In genomic region chrX:39458779-39459178, GRCh38 we compare ENCODE assay signal across 29 cellular contexts.
"Had no signal": no experiment of that assay in that cellular context is flagged by ENCODE, and none has a peak within 500 bp of the region (broad histone marks: within the 10 kb centered on the region; RNA-seq: fewer than 3 reads in every experiment).

No MANE protein-coding gene starts in this region.

- H3K27me3 Mint-ChIP-seq: stimulated activated naive CD8-positive, alpha-beta T cell treated with anti-CD3 and anti-CD28 coated beads, Interleukin-15, amount 100 ng/mL, for 72 hours; stimulated activated naive CD8-positive, alpha-beta T cell treated with anti-CD3 and anti-CD28 coated beads, Interleukin-15, Interleukin-2, amounts not matched to agents 100 ng/mL and 50 ng/mL, for 24 hours; type B pancreatic cell had no signal

- H3K9me3 ChIP-seq: suprapubic skin, testis, thoracic aorta, thyroid gland, tibial nerve, transverse colon, upper lobe of left lung, upper lobe of right lung, uterus had no signal

- H3K27ac Mint-ChIP-seq: stimulated activated effector memory CD8-positive, alpha-beta T cell treated with anti-CD3 and anti-CD28 coated beads, Interleukin-12 subunit alpha, Interleukin-12 subunit beta, amount 100 ng/mL, for 72 hours; stimulated activated memory B cell treated with anti-CD40 and anti-IgM and Interleukin-4, amounts not matched to agents 10 μg/mL and 1 μg/mL and 100 μg/mL, for 72 hours; stimulated activated naive B cell treated with anti-CD40 and anti-IgM and Interleukin-4, amounts not matched to agents 10 μg/mL and 1 μg/mL and 100 μg/mL, for 72 hours; stimulated activated naive CD8-positive, alpha-beta T cell treated with anti-CD3 and anti-CD28 coated beads, Interleukin-15, amount 100 ng/mL, for 72 hours; stimulated activated naive CD8-positive, alpha-beta T cell treated with anti-CD3 and anti-CD28 coated beads, Interleukin-15, Interleukin-2, amounts not matched to agents 100 ng/mL and 50 ng/mL, for 24 hours; type B pancreatic cell had no signal

- H3K27me3 ChIP-seq: stomach, suprapubic skin, testis, thyroid gland, tibial artery, tibial nerve, transverse colon, upper lobe of left lung, upper lobe of right lung, uterus, vagina had no signal

- H3K4me1 Mint-ChIP-seq: stimulated activated effector memory CD8-positive, alpha-beta T cell treated with anti-CD3 and anti-CD28 coated beads, Interleukin-12 subunit alpha, Interleukin-12 subunit beta, amount 100 ng/mL, for 72 hours; stimulated activated memory B cell treated with anti-CD40 and anti-IgM and Interleukin-4, amounts not matched to agents 10 μg/mL and 1 μg/mL and 100 μg/mL, for 72 hours; stimulated activated naive B cell treated with anti-CD40 and anti-IgM and Interleukin-4, amounts not matched to agents 10 μg/mL and 1 μg/mL and 100 μg/mL, for 72 hours had no signal

- H3K9me3 Mint-ChIP-seq: stimulated activated effector memory CD8-positive, alpha-beta T cell treated with anti-CD3 and anti-CD28 coated beads, Interleukin-12 subunit alpha, Interleukin-12 subunit beta, amount 100 ng/mL, for 72 hours; stimulated activated memory B cell treated with anti-CD40 and anti-IgM and Interleukin-4, amounts not matched to agents 10 μg/mL and 1 μg/mL and 100 μg/mL, for 72 hours; stimulated activated naive CD8-positive, alpha-beta T cell treated with anti-CD3 and anti-CD28 coated beads, Interleukin-15, Interleukin-2, amounts not matched to agents 100 ng/mL and 50 ng/mL, for 24 hours had no signal

- FAIRE-seq: urothelium cell line had no signal

- DNase-seq: stimulated activated CD4-positive, alpha-beta T cell treated with anti-CD3 and anti-CD28 coated beads, Interleukin-2, amount 100 ng/mL, for 48 hours; stimulated activated CD4-positive, alpha-beta T cell treated with anti-CD3 and anti-CD28 coated beads, Interleukin-4, amount 100 ng/mL, for 1 hour; stimulated activated CD4-positive, alpha-beta T cell treated with anti-CD3 and anti-CD28 coated beads, Interleukin-4, amount 100 ng/mL, for 24 hours; stimulated activated CD4-positive, alpha-beta T cell treated with anti-CD3 and anti-CD28 coated beads, Interleukin-4, amount 100 ng/mL, for 4 hours; stimulated activated CD8-positive, alpha-beta memory T cell treated with anti-CD3 and anti-CD28 coated beads, Interleukin-4, amount 100 ng/mL, for 48 hours; stimulated activated naive B cell treated with anti-CD40 and anti-IgM and Interleukin-4, amounts not matched to agents 10 μg/mL and 1 μg/mL and 100 μg/mL, for 72 hours; stimulated activated naive CD4-positive, alpha-beta T cell; stimulated activated naive CD4-positive, alpha-beta T cell treated with Interleukin-2 at 50 U/mL for 16 hours; stimulated activated naive CD8-positive, alpha-beta T cell treated with anti-CD3 and anti-CD28 coated beads, Interleukin-15, amount 100 ng/mL, for 72 hours; stimulated activated naive CD8-positive, alpha-beta T cell treated with anti-CD3 and anti-CD28 coated beads, Interleukin-15, Interleukin-2, amounts not matched to agents 100 U/mL and 50 U/mL, for 24 hours; stomach; substantia nigra; testis; thyroid gland; tibial artery; transverse colon; trophoblast cell; upper lobe of left lung; upper lobe of right lung; uterus had no signal

- H3K4me1 ChIP-seq: stomach, testis, tibial artery, transverse colon, upper lobe of left lung, upper lobe of right lung, uterus, vagina had no signal

- H3K4me3 Mint-ChIP-seq: stimulated activated effector memory CD8-positive, alpha-beta T cell treated with anti-CD3 and anti-CD28 coated beads, Interleukin-12 subunit alpha, Interleukin-12 subunit beta, amount 100 ng/mL, for 72 hours; stimulated activated memory B cell treated with anti-CD40 and anti-IgM and Interleukin-4, amounts not matched to agents 10 μg/mL and 1 μg/mL and 100 μg/mL, for 72 hours; stimulated activated naive B cell treated with anti-CD40 and anti-IgM and Interleukin-4, amounts not matched to agents 10 μg/mL and 1 μg/mL and 100 μg/mL, for 72 hours; stimulated activated naive CD8-positive, alpha-beta T cell treated with anti-CD3 and anti-CD28 coated beads, Interleukin-15, amount 100 ng/mL, for 72 hours; stimulated activated naive CD8-positive, alpha-beta T cell treated with anti-CD3 and anti-CD28 coated beads, Interleukin-15, Interleukin-2, amounts not matched to agents 100 ng/mL and 50 ng/mL, for 24 hours; type B pancreatic cell had no signal

- ATAC-seq: stimulated activated effector memory CD8-positive, alpha-beta T cell treated with anti-CD3 and anti-CD28 coated beads, Interleukin-12 subunit alpha, Interleukin-12 subunit beta, amount 100 ng/mL, for 72 hours; stimulated activated memory B cell treated with anti-CD40 and anti-IgM and Interleukin-4, amounts not matched to agents 10 μg/mL and 1 μg/mL and 100 μg/mL, for 72 hours; stimulated activated naive B cell treated with anti-CD40 and anti-IgM and Interleukin-4, amounts not matched to agents 10 μg/mL and 1 μg/mL and 100 μg/mL, for 72 hours; stimulated activated naive CD8-positive, alpha-beta T cell treated with anti-CD3 and anti-CD28 coated beads, Interleukin-15, amount 100 ng/mL, for 72 hours; stimulated activated naive CD8-positive, alpha-beta T cell treated with anti-CD3 and anti-CD28 coated beads, Interleukin-15, Interleukin-2, amounts not matched to agents 100 U/mL and 50 U/mL, for 24 hours; upper lobe of right lung had no signal

- H3K36me3 ChIP-seq: stomach, suprapubic skin, thoracic aorta, thyroid gland, tibial artery, tibial nerve, transverse colon, upper lobe of left lung, upper lobe of right lung, uterus, vagina had no signal

- H3K27ac ChIP-seq: stomach, suprapubic skin, testis, thoracic aorta, thyroid gland, tibial artery, tibial nerve, transverse colon, upper lobe of left lung, upper lobe of right lung, uterus, vagina had no signal

- H3K4me3 ChIP-seq: stomach, suprapubic skin, testis, thoracic aorta, thyroid gland, tibial artery, tibial nerve, transverse colon, upper lobe of left lung, upper lobe of right lung, uterus, vagina had no signal

- H3K36me3 Mint-ChIP-seq: stimulated activated effector memory CD8-positive, alpha-beta T cell treated with anti-CD3 and anti-CD28 coated beads, Interleukin-12 subunit alpha, Interleukin-12 subunit beta, amount 100 ng/mL, for 72 hours; stimulated activated memory B cell treated with anti-CD40 and anti-IgM and Interleukin-4, amounts not matched to agents 10 μg/mL and 1 μg/mL and 100 μg/mL, for 72 hours; stimulated activated naive B cell treated with anti-CD40 and anti-IgM and Interleukin-4, amounts not matched to agents 10 μg/mL and 1 μg/mL and 100 μg/mL, for 72 hours; type B pancreatic cell had no signal
